Comparison of ENCODE assay signal across 24 cellular contexts in genomic region chr18:29841631-29842030, GRCh38.
"Had no signal": no experiment of that assay in that cellular context is flagged by ENCODE, and none has a peak within 500 bp of the region (broad histone marks: within the 10 kb centered on the region; RNA-seq: fewer than 3 reads in every experiment).

No MANE protein-coding gene starts in this region.

- H3K9me3 ChIP-seq: ascending aorta, Peyer's patch had no signal

- H3K4me1 ChIP-seq: ascending aorta, Peyer's patch had no signal

- H3K27me3 ChIP-seq: ascending aorta, Peyer's patch had no signal

- DNase-seq: activated CD4-positive, alpha-beta T cell treated with anti-CD3 and anti-CD28 coated beads, Interleukin-2, amount 10 ng/mL, durations not matched to agents 24 days and 14 days; activated CD4-positive, alpha-beta T cell treated with anti-CD3 and anti-CD28 coated beads, Interleukin-2, amount 50 U/mL, for 4 hours; activated CD8-positive, alpha-beta T cell treated with anti-CD3 and anti-CD28 coated beads for 36 hours; activated gamma-delta T cell; activated naive CD4-positive, alpha-beta T cell treated with Interleukin-2 at 50 U/mL for 16 hours; activated naive CD8-positive, alpha-beta T cell treated with anti-CD3 and anti-CD28 coated beads, Interleukin-2, amount 10 ng/mL, durations not matched to agents 7 days and 5 days; activated T-cell treated with anti-CD3 and anti-CD28 coated beads, Interleukin-2, amount 50 U/mL, for 24 hours; amygdala; caudate nucleus; cerebellar nuclear complex; Kasumi-1; KG1; NCI-H1105; NCI-H1417 treated with DMSO at 0.1 percent for 48 hours; NCI-H1930; NCI-H2081 treated with DMSO at 0.1 percent for 48 hours; NCI-H226; NCI-H446 treated with DMSO at 0.1 percent for 48 hours; NCI-H524 treated with DMSO at 0.1 percent for 48 hours; Peyer's patch; RPMI8226; SW 1271 had no signal

- H3K27ac ChIP-seq: ascending aorta, Peyer's patch had no signal

- H3K4me3 ChIP-seq: ascending aorta, Peyer's patch had no signal

- ATAC-seq: activated CD8-positive, alpha-beta T cell treated with anti-CD3 and anti-CD28 coated beads for 36 hours; Right ventricle myocardium inferior had no signal

- H3K36me3 ChIP-seq: ascending aorta, Peyer's patch had no signal
